ENCODE assay signal across 18 cellular contexts in the genomic region with DNA sequence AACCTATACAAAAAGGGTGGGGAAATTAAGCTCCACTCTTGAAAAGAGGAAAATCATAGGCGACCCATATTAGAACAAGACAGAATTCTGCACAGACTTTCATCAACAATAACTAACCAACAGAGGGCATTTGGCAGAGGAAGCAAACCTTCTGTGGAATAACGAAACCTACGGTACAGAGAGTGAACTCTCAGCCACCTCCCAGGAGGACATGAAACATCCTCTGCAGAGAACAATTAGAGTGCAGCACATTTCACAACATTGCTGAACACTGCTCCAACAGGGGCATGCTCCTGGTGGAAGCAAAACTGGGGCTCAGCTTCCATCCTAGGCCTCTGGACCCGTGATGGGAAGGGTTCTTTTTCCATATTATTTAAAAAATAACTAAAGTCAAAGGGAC.
"Had no signal": no experiment of that assay in that cellular context is flagged by ENCODE, and none has a peak within 500 bp of the region (broad histone marks: within the 10 kb centered on the region; RNA-seq: fewer than 3 reads in every experiment).

No MANE protein-coding gene starts in this region.

- DNase-seq: KBM-7; NCI-H1092; NCI-H1105 treated with DMSO at 0.1 percent for 48 hours; NCI-H1436; NCI-H187; NCI-H2029; NCI-H2081 treated with DMSO at 0.1 percent for 48 hours; NCI-H2171; NCI-H226; NCI-H446; NCI-H510A; NCI-H524 treated with DMSO at 0.1 percent for 48 hours; NCI-H69; NCI-H774; NK-92 treated with Interleukin-12 subunit alpha and Interleukin-12 subunit beta, amount 100 ng/mL, for 24 hours; SHP77; SK-N-SH; SW 1271 had no signal
